21 cellular contexts compared by ENCODE assay signal in genomic region chr5:121731377-121731776, GRCh38.
DNase-seq lines count a peak whose midpoint lies in the region; ATAC-seq and TF ChIP-seq lines count a peak whose summit lies in the region.
"Had no signal": no experiment of that assay in that cellular context is flagged by ENCODE, and none has a peak within 500 bp of the region (broad histone marks: within the 10 kb centered on the region; RNA-seq: fewer than 3 reads in every experiment).

No MANE protein-coding gene starts in this region.

- H3K27ac Mint-ChIP-seq in glutamatergic neuron (ENCODE audit: unreplicated experiment) = peak overlapping the region; percentile 14
- no peak overlapping the region for H3K27ac Mint-ChIP-seq in activated T-cell treated with anti-CD3 and anti-CD28 coated beads, Interleukin-2, amount 50 U/mL, for 72 hours
- H3K27ac Mint-ChIP-seq: CD4-positive, alpha-beta T cell; IgD-negative memory B cell had no signal

- H3K27me3 ChIP-seq in heart right ventricle (no peaks in the 10 kb centered on the region), smooth muscle cell (ENCODE audit: low read depth) (no peaks in the 10 kb centered on the region)
- H3K27me3 ChIP-seq: BLaER1 had no signal

- no peaks in the 10 kb centered on the region for H3K27me3 Mint-ChIP-seq in glutamatergic neuron (ENCODE audit: unreplicated experiment)
- H3K27me3 Mint-ChIP-seq in activated T-cell treated with anti-CD3 and anti-CD28 coated beads, Interleukin-2, amount 50 U/mL, for 72 hours (ENCODE audit: low read depth) = no peaks in the 10 kb centered on the region
- H3K27me3 Mint-ChIP-seq: CD4-positive, alpha-beta T cell; IgD-negative memory B cell had no signal

- TF ChIP-seq CTCF in glutamatergic neuron (IDR thresholded peaks at IDR 0.05; ENCODE audit: partially characterized antibody, unreplicated experiment) = no peak
- TF ChIP-seq CTCF in heart right ventricle (IDR thresholded peaks at IDR 0.05) = no peak
- no peak for TF ChIP-seq CTCF in smooth muscle cell (IDR thresholded peaks at IDR 0.05; ENCODE audit: borderline replicate concordance, insufficient read depth, poor library complexity, severe bottlenecking)

- peak overlapping the region in 7 of 10 donors; percentile 26 to 79 (median 72) for H3K27ac ChIP-seq in heart right ventricle
- H3K27ac ChIP-seq in mesodermal cell (ENCODE audit: low read depth, low read length, severe bottlenecking) = peak overlapping the region; percentile 64
- no peak overlapping the region for H3K27ac ChIP-seq in smooth muscle cell (ENCODE audit: low read depth)
- H3K27ac ChIP-seq: BLaER1, PC-9 had no signal

- H3K9ac ChIP-seq in smooth muscle cell (ENCODE audit: low read depth) = no peak overlapping the region
- H3K9ac ChIP-seq: BLaER1 had no signal

- H3K4me3 Mint-ChIP-seq in glutamatergic neuron (ENCODE audit: unreplicated experiment) = peak overlapping the region; percentile 15
- no peak overlapping the region for H3K4me3 Mint-ChIP-seq in activated T-cell treated with anti-CD3 and anti-CD28 coated beads, Interleukin-2, amount 50 U/mL, for 72 hours
- H3K4me3 Mint-ChIP-seq: CD4-positive, alpha-beta T cell; IgD-negative memory B cell had no signal

- H3K36me3 Mint-ChIP-seq in glutamatergic neuron (ENCODE audit: unreplicated experiment) = no peaks in the 10 kb centered on the region
- no peaks in the 10 kb centered on the region for H3K36me3 Mint-ChIP-seq in activated T-cell treated with anti-CD3 and anti-CD28 coated beads, Interleukin-2, amount 50 U/mL, for 72 hours (ENCODE audit: insufficient read depth in 2 of 2)
- H3K36me3 Mint-ChIP-seq: IgD-negative memory B cell had no signal

- intact Hi-C loops in heart right ventricle (cut with DNase I) = no loop called here

- ATAC-seq in heart right ventricle = peak; percentile 71 to 98 (median 92)
- no peak for ATAC-seq in HG03097 (IDR thresholded peaks at IDR 0.05; ENCODE audit: low FRiP score, unreplicated experiment)
- ATAC-seq in activated T-cell treated with anti-CD3 and anti-CD28 coated beads, Interleukin-2, amount 50 U/mL, for 72 hours (replicated peaks in 1 of 2) = no peak
- ATAC-seq: GM12878 had no signal

- peak overlapping the region; percentile 63 for H3K4me2 ChIP-seq in smooth muscle cell
- H3K4me2 ChIP-seq: BLaER1, PC-9 had no signal

- H3K36me3 ChIP-seq in heart right ventricle (no peaks in the 10 kb centered on the region), mesodermal cell (ENCODE audit: control insufficient read depth, insufficient read depth, low read length) (no peaks in the 10 kb centered on the region), smooth muscle cell (ENCODE audit: low read depth) (no peaks in the 10 kb centered on the region)
- H3K36me3 ChIP-seq: BLaER1 had no signal

- H2AFZ ChIP-seq in smooth muscle cell (ENCODE audit: low read depth) = peak overlapping the region; percentile 76
- H2AFZ ChIP-seq: PC-9 had no signal

- WGBS in heart right ventricle, 2 donors = 11 to 19% methylated on average over 3 of the region's 3 CpGs
- no CpG with 5 or more reads among the region's 3 CpGs for WGBS in mesodermal cell (ENCODE audit: insufficient coverage in 2 of 2), 2 experiments
- WGBS in smooth muscle cell (ENCODE audit: low lambda C conversion rate) = 13% methylated on average over 3 of the region's 3 CpGs

- no peaks in the 10 kb centered on the region for H3K9me3 ChIP-seq in heart right ventricle
- H3K9me3 ChIP-seq in mesodermal cell (ENCODE audit: control insufficient read depth, low read length) = no peaks in the 10 kb centered on the region
- H3K9me3 ChIP-seq in smooth muscle cell (replicated peaks; ENCODE audit: low read depth) = no peaks in the 10 kb centered on the region
- H3K9me3 ChIP-seq: BLaER1 had no signal

- H3K4me1 ChIP-seq in heart right ventricle (peaks cover 0 to 13% (median 0%) of the 10 kb centered on the region in 9 donors), mesodermal cell (ENCODE audit: control insufficient read depth, insufficient read depth, low read length, poor library complexity, severe bottlenecking) (peaks cover 3% of the 10 kb centered on the region), smooth muscle cell (ENCODE audit: low read depth) (no peaks in the 10 kb centered on the region)
- H3K4me1 ChIP-seq: BLaER1 had no signal

- peaks cover 25% of the 10 kb centered on the region for H3K4me1 Mint-ChIP-seq in glutamatergic neuron (ENCODE audit: low read depth, unreplicated experiment)
- no peaks in the 10 kb centered on the region for H3K4me1 Mint-ChIP-seq in activated T-cell treated with anti-CD3 and anti-CD28 coated beads, Interleukin-2, amount 50 U/mL, for 72 hours (ENCODE audit: low read depth)
- H3K4me1 Mint-ChIP-seq: IgD-negative memory B cell had no signal

- H3K4me3 ChIP-seq in heart right ventricle (no peak overlapping the region), mesodermal cell (ENCODE audit: extremely low read depth, insufficient read depth, low read length, poor library complexity, severe bottlenecking) (no peak overlapping the region), smooth muscle cell (no peak overlapping the region)
- H3K4me3 ChIP-seq: BLaER1, GM12878, PC-9 had no signal

- no peaks in the 10 kb centered on the region for H3K9me3 Mint-ChIP-seq in glutamatergic neuron (ENCODE audit: unreplicated experiment)
- H3K9me3 Mint-ChIP-seq in activated T-cell treated with anti-CD3 and anti-CD28 coated beads, Interleukin-2, amount 50 U/mL, for 72 hours = peaks cover 2 to 5% of the 10 kb centered on the region in 2 donors

- no peaks in the 10 kb centered on the region for H4K20me1 ChIP-seq in smooth muscle cell (ENCODE audit: low read depth)
- H4K20me1 ChIP-seq: BLaER1 had no signal

- no peaks in the 10 kb centered on the region for H3K79me2 ChIP-seq in smooth muscle cell (ENCODE audit: low read depth)

- no peaks in the 10 kb centered on the region for H3F3A ChIP-seq in smooth muscle cell (ENCODE audit: low read depth)

- DNase-seq in glutamatergic neuron (no peak), heart right ventricle (peak in 1 of 2 donors; percentile 19), smooth muscle cell (lab: John Stamatoyannopoulos, UW; ENCODE audit: unreplicated experiment) (no peak)
- no peak for DNase-seq in activated T-cell treated with anti-CD3 and anti-CD28 coated beads, Interleukin-2, amount 50 U/mL, for 72 hours
- DNase-seq in activated naive CD4-positive, alpha-beta T cell (lab: John Stamatoyannopoulos, UW) = no peak
- DNase-seq: CD4-positive, alpha-beta T cell; COR-L47; DND-41; NCI-H1105; NCI-H146; NCI-H2029; NCI-H2227 treated with DMSO at 0.1 percent for 48 hours; NCI-H510A; NCI-H748 treated with DMSO at 0.1 percent for 48 hours; PC-9; RPMI8226 had no signal

Comparison
In these comparisons a context has a peak if more than half of its experiments do, and no peak if none do; other contexts are left out.
1. ATAC-seq: peak in heart right ventricle (8 of 8); none in HG03097 (single experiment) and activated T-cell treated with anti-CD3 and anti-CD28 coated beads, Interleukin-2, amount 50 U/mL, for 72 hours (0 of 2).